Comparison of ENCODE assay signal across 8 cellular contexts in genomic region chr13:32426981-32427851, GRCh38. TPM values are rescaled to one million over a fixed set of nuclear protein-coding genes. Genes with fewer than 3 reads are reported as not detected.
A peak's percentile ranks its signal among the peaks of the same experiment; 100 is the strongest.
DNase-seq lines count a peak whose midpoint lies in the region; ATAC-seq and TF ChIP-seq lines count a peak whose summit lies in the region.

No MANE protein-coding gene starts in this region.

- peak overlapping the region; percentile 94 for H3K27ac ChIP-seq in CD4-positive, CD25-positive, alpha-beta regulatory T cell (ENCODE audit: insufficient read depth, low read length, poor library complexity, severe bottlenecking)
- H3K27ac ChIP-seq in skeletal muscle tissue (ENCODE audit: low read depth, low read length) = peak overlapping the region; percentile 86

- H3K36me3 ChIP-seq in CD4-positive, CD25-positive, alpha-beta regulatory T cell (ENCODE audit: control insufficient read depth, insufficient read depth, low read length) = peaks cover 10% of the 10 kb centered on the region
- H3K36me3 ChIP-seq in skeletal muscle tissue (ENCODE audit: control insufficient read depth in 3 of 3, insufficient read depth in 3 of 3, low read length in 3 of 3) = peaks cover 4 to 10% (median 9%) of the 10 kb centered on the region in 3 donors

- in situ Hi-C loops in astrocyte of the cerebellum (cut with HindIII; ENCODE audit: low sequenced_read_pairs) = no loop called here

- peak; percentile 19 to 32 for ATAC-seq in CD4-positive, CD25-positive, alpha-beta regulatory T cell (ENCODE audit: low read depth in 2 of 2)
- ATAC-seq in GM19351 (IDR thresholded peaks at IDR 0.05; ENCODE audit: unreplicated experiment) (peak; percentile 17), HG03521 (IDR thresholded peaks at IDR 0.05; ENCODE audit: unreplicated experiment) (peak; percentile 16)

- H3K4me1 ChIP-seq in CD4-positive, CD25-positive, alpha-beta regulatory T cell (ENCODE audit: control insufficient read depth, insufficient read depth, low read length, poor library complexity, severe bottlenecking) = peaks cover 43% of the 10 kb centered on the region
- peaks cover 20 to 25% (median 23%) of the 10 kb centered on the region in 3 donors for H3K4me1 ChIP-seq in skeletal muscle tissue (ENCODE audit: control insufficient read depth in 3 of 3, insufficient read depth in 3 of 3, low read length in 3 of 3)

- H3K9ac ChIP-seq in skeletal muscle tissue (ENCODE audit: low read depth in 1 of 3, low read length in 3 of 3) = peak overlapping the region; percentile 82 to 95 (median 88)

- H3K27me3 ChIP-seq in CD4-positive, CD25-positive, alpha-beta regulatory T cell (ENCODE audit: control insufficient read depth, insufficient read depth, low read length) = no peaks in the 10 kb centered on the region
- no peaks in the 10 kb centered on the region for H3K27me3 ChIP-seq in skeletal muscle tissue (ENCODE audit: control insufficient read depth in 3 of 3, insufficient read depth in 3 of 3, low read length in 3 of 3)

- H3K4me3 Mint-ChIP-seq in CD4-positive, CD25-positive, alpha-beta regulatory T cell = peak overlapping the region; percentile 91 to 99 (median 96)
- peak overlapping the region; percentile 95 for H3K4me3 Mint-ChIP-seq in T-helper 2 cell treated with Interferon-gamma antibody and Interleukin-4, amounts not matched to agents 5 μg/mL and 100 μg/mL, for 36 hours

- DNase-seq in CD4-positive, CD25-positive, alpha-beta regulatory T cell = peak; percentile 43 to 75 (median 64)
- peak; percentile 59 for DNase-seq in T-helper 2 cell treated with Interferon-gamma antibody and Interleukin-4, amounts not matched to agents 5 μg/mL and 100 μg/mL, for 36 hours (ENCODE audit: low spot score)
- no peak for DNase-seq in astrocyte of the cerebellum (ENCODE audit: low read depth)
- DNase-seq in H4 (ENCODE audit: low spot score) = no peak

- peak overlapping the region; percentile 89 to 99 (median 96) for H3K27ac Mint-ChIP-seq in CD4-positive, CD25-positive, alpha-beta regulatory T cell
- peak overlapping the region; percentile 98 for H3K27ac Mint-ChIP-seq in T-helper 2 cell treated with Interferon-gamma antibody and Interleukin-4, amounts not matched to agents 5 μg/mL and 100 μg/mL, for 36 hours

- H3K4me3 ChIP-seq in CD4-positive, CD25-positive, alpha-beta regulatory T cell (ENCODE audit: low read depth, low read length) = peak overlapping the region; percentile 97
- peak overlapping the region; percentile 70 for H3K4me3 ChIP-seq in astrocyte of the cerebellum (ENCODE audit: low read depth, low read length)
- H3K4me3 ChIP-seq in iPS-18c (ENCODE audit: insufficient read depth, low read depth, low read length) = peak overlapping the region; percentile 73
- peak overlapping the region; percentile 74 to 82 (median 81) for H3K4me3 ChIP-seq in skeletal muscle tissue (ENCODE audit: low read length in 3 of 3)

- no peaks in the 10 kb centered on the region for H3K27me3 Mint-ChIP-seq in CD4-positive, CD25-positive, alpha-beta regulatory T cell
- no peaks in the 10 kb centered on the region for H3K27me3 Mint-ChIP-seq in T-helper 2 cell treated with Interferon-gamma antibody and Interleukin-4, amounts not matched to agents 5 μg/mL and 100 μg/mL, for 36 hours (ENCODE audit: low read depth)

- H3K9me3 Mint-ChIP-seq in CD4-positive, CD25-positive, alpha-beta regulatory T cell = peaks cover 0 to 1% (median 0%) of the 10 kb centered on the region in 7 donors
- peaks cover 6% of the 10 kb centered on the region for H3K9me3 Mint-ChIP-seq in T-helper 2 cell treated with Interferon-gamma antibody and Interleukin-4, amounts not matched to agents 5 μg/mL and 100 μg/mL, for 36 hours

- TF ChIP-seq CTCF in astrocyte of the cerebellum (IDR thresholded peaks at IDR 0.05; ENCODE audit: low read depth, low read length, missing control alignments) = no peak

- H3K9me3 ChIP-seq in CD4-positive, CD25-positive, alpha-beta regulatory T cell (ENCODE audit: control insufficient read depth in 2 of 2, low read length in 2 of 2) = no peaks in the 10 kb centered on the region
- H3K9me3 ChIP-seq in iPS-18c (ENCODE audit: control insufficient read depth, insufficient read depth, low read length) (no peaks in the 10 kb centered on the region), skeletal muscle tissue (ENCODE audit: control insufficient read depth in 3 of 3, low read length in 3 of 3) (peaks cover 0 to 2% (median 0%) of the 10 kb centered on the region in 3 donors)

- peaks cover 14% of the 10 kb centered on the region for H3K36me3 Mint-ChIP-seq in CD4-positive, CD25-positive, alpha-beta regulatory T cell
- H3K36me3 Mint-ChIP-seq in T-helper 2 cell treated with Interferon-gamma antibody and Interleukin-4, amounts not matched to agents 5 μg/mL and 100 μg/mL, for 36 hours (ENCODE audit: low read depth) = peaks cover 27% of the 10 kb centered on the region

- H3K4me1 Mint-ChIP-seq in CD4-positive, CD25-positive, alpha-beta regulatory T cell = peaks cover 34 to 55% (median 36%) of the 10 kb centered on the region in 4 donors
- H3K4me1 Mint-ChIP-seq in T-helper 2 cell treated with Interferon-gamma antibody and Interleukin-4, amounts not matched to agents 5 μg/mL and 100 μg/mL, for 36 hours (ENCODE audit: low read depth) = peaks cover 32% of the 10 kb centered on the region

RNA-seq across cellular contexts. Expression of gene N4BP2L1, which starts 0.7 kb away (rescaled TPM):
- total RNA-seq in CD4-positive, CD25-positive, alpha-beta regulatory T cell = 48.5 TPM
- polyA plus RNA-seq in CD4-positive, CD25-positive, alpha-beta regulatory T cell = 10 to 100 TPM; 55.8 to 65.7 (median 61.5) TPM
- total RNA-seq in skeletal muscle tissue = 7.3 TPM
- 0.15 TPM in 1 of 2 replicates, not detected in the other for total RNA-seq in H4 (2014; rRNA removed; shearing (Covaris generic))

Comparison
In these comparisons a context has a peak if more than half of its experiments do, and no peak if none do; other contexts are left out.
1. DNase-seq: peak in CD4-positive, CD25-positive, alpha-beta regulatory T cell (3 of 3) and T-helper 2 cell treated with Interferon-gamma antibody and Interleukin-4, amounts not matched to agents 5 μg/mL and 100 μg/mL, for 36 hours (single experiment); none in astrocyte of the cerebellum (single experiment) and H4 (single experiment).
2. Peak in every context shown above with its lines, with median percentiles within 50 percentile points of each other: ATAC-seq and H3K4me3 ChIP-seq.